Comparison of ENCODE assay signal across 8 cellular contexts in genomic region chr12:126551882-126552281, GRCh38.
"Had no signal": no experiment of that assay in that cellular context is flagged by ENCODE, and none has a peak within 500 bp of the region (broad histone marks: within the 10 kb centered on the region; RNA-seq: fewer than 3 reads in every experiment).

No MANE protein-coding gene starts in this region.

- ATAC-seq: GM12878 had no signal

- H3K4me3 ChIP-seq: GM12878 had no signal

- FAIRE-seq: G401.6, GM12878, GM12891, GM12892, GM18507, GM19239 had no signal

- DNase-seq: GDM1, GF-D8 had no signal
